In genomic region chr17:17109231-17109630, GRCh38 we compare ENCODE assay signal across 8 cellular contexts.
DNase-seq lines count a peak whose midpoint lies in the region; ATAC-seq and TF ChIP-seq lines count a peak whose summit lies in the region.

No MANE protein-coding gene starts in this region.

- H3K4me3 ChIP-seq in Peyer's patch = no peak overlapping the region
- H3K4me3 ChIP-seq in epithelial cell of esophagus (ENCODE audit: low read length) = no peak overlapping the region
- no peak overlapping the region for H3K4me3 ChIP-seq in retinal pigment epithelial cell (ENCODE audit: low read length)

- TF ChIP-seq POLR2A in Peyer's patch (IDR thresholded peaks at IDR 0.05) = no peak

- peak; percentile 4 to 13 (median 8) for DNase-seq in NCI-H1417 (lab: John Stamatoyannopoulos, UW)
- DNase-seq in NCI-H1417 treated with DMSO at 0.1 percent for 48 hours (lab: John Stamatoyannopoulos, UW) = no peak
- DNase-seq in Peyer's patch = peak in 1 of 3 donors; percentile 65
- DNase-seq in epithelial cell of esophagus (ENCODE audit: low read depth) = peak; percentile 13
- no peak for DNase-seq in retinal pigment epithelial cell (ENCODE audit: low read depth)
- no peak for DNase-seq in AML-193 (lab: John Stamatoyannopoulos, UW)
- DNase-seq in T-helper 1 cell = no peak

- ATAC-seq in HG03196 (IDR thresholded peaks at IDR 0.05; ENCODE audit: unreplicated experiment) = no peak

- peak overlapping the region in 3 of 4 donors; percentile 34 to 83 (median 68) for H3K27ac ChIP-seq in Peyer's patch

- H3K27me3 ChIP-seq in Peyer's patch = no peaks in the 10 kb centered on the region

- H3K4me1 ChIP-seq in Peyer's patch = peaks cover 0 to 48% (median 6%) of the 10 kb centered on the region in 4 donors

- H3K9me3 ChIP-seq in Peyer's patch = no peaks in the 10 kb centered on the region

- TF ChIP-seq CTCF in Peyer's patch (IDR thresholded peaks at IDR 0.05) (peak in 3 of 6 experiments; percentile 48 to 52 (median 51)), epithelial cell of esophagus (IDR thresholded peaks at IDR 0.05; ENCODE audit: insufficient read depth, low read depth, low read length, missing control alignments) (peak; percentile 34), retinal pigment epithelial cell (conservative IDR thresholded peaks at IDR 0.05; ENCODE audit: low read depth, low read length) (peak; percentile 36)

- H3K36me3 ChIP-seq in Peyer's patch = no peaks in the 10 kb centered on the region

Comparison
In these comparisons a context has a peak if more than half of its experiments do, and no peak if none do; other contexts are left out.
1. DNase-seq: peak in NCI-H1417 (3 of 3) and epithelial cell of esophagus (single experiment); none in NCI-H1417 treated with DMSO at 0.1 percent for 48 hours (single experiment), retinal pigment epithelial cell (single experiment), AML-193 (0 of 2) and T-helper 1 cell (0 of 5).